12 cellular contexts compared by ENCODE assay signal in genomic region chr11:119115484-119116234, GRCh38. TPM values are rescaled to one million over a fixed set of nuclear protein-coding genes. Genes with fewer than 3 reads are reported as not detected.
DNase-seq lines count a peak whose midpoint lies in the region; ATAC-seq and TF ChIP-seq lines count a peak whose summit lies in the region.
"Had no signal": no experiment of that assay in that cellular context is flagged by ENCODE, and none has a peak within 500 bp of the region (broad histone marks: within the 10 kb centered on the region; RNA-seq: fewer than 3 reads in every experiment).

No MANE protein-coding gene starts in this region.

- H3K9me3 ChIP-seq in lower lobe of right lung, result no peaks in the 10 kb centered on the region
- no peaks in the 10 kb centered on the region for H3K9me3 ChIP-seq in subcutaneous abdominal adipose tissue (ENCODE audit: control insufficient read depth in 5 of 5, low read length in 5 of 5)

- no peaks in the 10 kb centered on the region for H3K9me3 Mint-ChIP-seq in activated CD4-positive, alpha-beta T cell treated with anti-CD3 and anti-CD28 coated beads for 36 hours (ENCODE audit: low read depth)
- no peaks in the 10 kb centered on the region for H3K9me3 Mint-ChIP-seq in activated naive CD8-positive, alpha-beta T cell treated with anti-CD3 and anti-CD28 coated beads, Interleukin-2, amount 10 ng/mL, durations not matched to agents 7 days and 5 days

- H3K36me3 ChIP-seq in lower lobe of right lung (peaks cover 63% of the 10 kb centered on the region), subcutaneous abdominal adipose tissue (ENCODE audit: control insufficient read depth in 5 of 5, insufficient read depth in 5 of 5, low read length in 5 of 5) (peaks cover 6 to 67% (median 51%) of the 10 kb centered on the region in 5 donors)

- H3K4me3 Mint-ChIP-seq in activated CD4-positive, alpha-beta T cell treated with anti-CD3 and anti-CD28 coated beads for 36 hours, result peak overlapping the region; percentile 59
- H3K4me3 Mint-ChIP-seq in activated naive CD8-positive, alpha-beta T cell treated with anti-CD3 and anti-CD28 coated beads, Interleukin-2, amount 10 ng/mL, durations not matched to agents 7 days and 5 days, result peak overlapping the region; percentile 82

- H3K4me3 ChIP-seq in lower lobe of right lung (peak overlapping the region; percentile 23), subcutaneous abdominal adipose tissue (ENCODE audit: low read depth in 1 of 5, low read length in 5 of 5) (peak overlapping the region in 3 of 5 donors; percentile 17 to 31 (median 22))

- ATAC-seq in activated CD4-positive, alpha-beta T cell treated with anti-CD3 and anti-CD28 coated beads for 36 hours, result peak; percentile 84
- ATAC-seq in activated naive CD8-positive, alpha-beta T cell treated with anti-CD3 and anti-CD28 coated beads, Interleukin-2, amount 10 ng/mL, durations not matched to agents 7 days and 5 days (ENCODE audit: low read depth), result peak; percentile 83
- ATAC-seq in lower lobe of right lung, result peak; percentile 59 to 79

- H3K36me3 Mint-ChIP-seq in activated CD4-positive, alpha-beta T cell treated with anti-CD3 and anti-CD28 coated beads for 36 hours (ENCODE audit: low read depth), result peaks cover 45% of the 10 kb centered on the region
- peaks cover 36% of the 10 kb centered on the region for H3K36me3 Mint-ChIP-seq in activated naive CD8-positive, alpha-beta T cell treated with anti-CD3 and anti-CD28 coated beads, Interleukin-2, amount 10 ng/mL, durations not matched to agents 7 days and 5 days

- H3K27ac Mint-ChIP-seq in activated CD4-positive, alpha-beta T cell treated with anti-CD3 and anti-CD28 coated beads for 36 hours, result peak overlapping the region; percentile 95
- peak overlapping the region; percentile 96 for H3K27ac Mint-ChIP-seq in activated naive CD8-positive, alpha-beta T cell treated with anti-CD3 and anti-CD28 coated beads, Interleukin-2, amount 10 ng/mL, durations not matched to agents 7 days and 5 days

- POLR2A ChIA-PET in activated CD4-positive, alpha-beta T cell treated with anti-CD3 and anti-CD28 coated beads for 36 hours (lab: Charles Lee), result interaction anchor here (1.0 to 1.2 kb wide), 2 partner anchors 20 to 21 kb away, joined by 3 read pairs; a partner anchor contains a TSS
- POLR2A ChIA-PET in activated naive CD8-positive, alpha-beta T cell treated with anti-CD3 and anti-CD28 coated beads, Interleukin-2, amount 10 ng/mL, durations not matched to agents 7 days and 5 days (lab: Charles Lee), result interaction anchor here (0.8 to 1.6 kb wide), 9 partner anchors 9 to 97 kb away, joined by 3 to 18 read pairs (median 7); partner anchors contain the start of genes C2CD2L, CBL, DPAGT1 and NLRX1

- intact Hi-C loops in activated CD4-positive, alpha-beta T cell treated with anti-CD3 and anti-CD28 coated beads for 36 hours (cut with DNase I, micrococcal nuclease), result no loop called here
- intact Hi-C loops in lower lobe of right lung (cut with DNase I), result no loop called here

- H3K4me1 ChIP-seq in lower lobe of right lung (peaks cover 4% of the 10 kb centered on the region), subcutaneous abdominal adipose tissue (ENCODE audit: control insufficient read depth in 5 of 5, insufficient read depth in 5 of 5, low read length in 5 of 5) (peaks cover 1 to 32% (median 11%) of the 10 kb centered on the region in 5 donors)

- H3K9ac ChIP-seq in subcutaneous abdominal adipose tissue (ENCODE audit: low read length in 5 of 5), result peak overlapping the region in 1 of 5 donors; percentile 48

- no peaks in the 10 kb centered on the region for H3K27me3 ChIP-seq in lower lobe of right lung (ENCODE audit: low read depth)
- H3K27me3 ChIP-seq in subcutaneous abdominal adipose tissue (ENCODE audit: control insufficient read depth in 5 of 5, insufficient read depth in 4 of 5, low read length in 5 of 5), result no peaks in the 10 kb centered on the region

- TF ChIP-seq CTCF in lower lobe of right lung (IDR thresholded peaks at IDR 0.05), result no peak

- H3K27me3 Mint-ChIP-seq in activated CD4-positive, alpha-beta T cell treated with anti-CD3 and anti-CD28 coated beads for 36 hours, result no peaks in the 10 kb centered on the region
- no peaks in the 10 kb centered on the region for H3K27me3 Mint-ChIP-seq in activated naive CD8-positive, alpha-beta T cell treated with anti-CD3 and anti-CD28 coated beads, Interleukin-2, amount 10 ng/mL, durations not matched to agents 7 days and 5 days

- peak; percentile 35 for DNase-seq in activated CD4-positive, alpha-beta T cell treated with anti-CD3 and anti-CD28 coated beads for 36 hours
- no peak for DNase-seq in activated CD4-positive, alpha-beta T cell treated with anti-CD3 and anti-CD28 coated beads, Interleukin-2, amount 50 U/mL, for 4 hours
- DNase-seq in activated naive CD8-positive, alpha-beta T cell treated with anti-CD3 and anti-CD28 coated beads, Interleukin-2, amount 10 ng/mL, durations not matched to agents 7 days and 5 days, result peak; percentile 50
- DNase-seq in lower lobe of right lung (peak; percentile 85), islet precursor cell (no peak), AML-193 (lab: John Stamatoyannopoulos, UW) (no peak)
- no peak for DNase-seq in NK-92 treated with Interleukin-12 subunit alpha and Interleukin-12 subunit beta, amount 100 ng/mL, for 24 hours (lab: John Stamatoyannopoulos, UW)
- DNase-seq: activated effector memory CD4-positive, alpha-beta T cell treated with Interleukin-2 at 50 U/mL for 16 hours; mesenchymal stem cell had no signal

- CTCF ChIA-PET in activated CD4-positive, alpha-beta T cell treated with anti-CD3 and anti-CD28 coated beads for 36 hours (lab: Charles Lee), result interaction anchor here (0.8 to 1.4 kb wide), 6 partner anchors 9 to 208 kb away, joined by 3 to 5 read pairs (median 4); partner anchors contain the start of genes ABCG4 and C2CD2L

- peak overlapping the region; percentile 68 for H3K27ac ChIP-seq in lower lobe of right lung
- no peak overlapping the region for H3K27ac ChIP-seq in subcutaneous abdominal adipose tissue (ENCODE audit: low read depth, low read length)
- H3K27ac ChIP-seq: 22Rv1 had no signal

- peaks cover 27% of the 10 kb centered on the region for H3K4me1 Mint-ChIP-seq in activated CD4-positive, alpha-beta T cell treated with anti-CD3 and anti-CD28 coated beads for 36 hours
- peaks cover 22% of the 10 kb centered on the region for H3K4me1 Mint-ChIP-seq in activated naive CD8-positive, alpha-beta T cell treated with anti-CD3 and anti-CD28 coated beads, Interleukin-2, amount 10 ng/mL, durations not matched to agents 7 days and 5 days

RNA-seq across cellular contexts. Expression of gene HINFP, which starts 5.7 kb away (rescaled TPM):
- 10 to 100 TPM; 24.0 to 27.2 TPM for total RNA-seq in activated CD4-positive, alpha-beta T cell treated with anti-CD3 and anti-CD28 coated beads for 36 hours
- total RNA-seq in activated naive CD8-positive, alpha-beta T cell treated with anti-CD3 and anti-CD28 coated beads, Interleukin-2, amount 10 ng/mL, durations not matched to agents 7 days and 5 days, result 10 to 100 TPM; 52.4 to 52.6 TPM
- 31.0 TPM for total RNA-seq in lower lobe of right lung

RNA-seq across cellular contexts. Expression of gene C2CD2L, which starts 8.5 kb away (rescaled TPM):
- 10 to 100 TPM; 15.9 to 16.3 TPM for total RNA-seq in activated CD4-positive, alpha-beta T cell treated with anti-CD3 and anti-CD28 coated beads for 36 hours
- total RNA-seq in activated naive CD8-positive, alpha-beta T cell treated with anti-CD3 and anti-CD28 coated beads, Interleukin-2, amount 10 ng/mL, durations not matched to agents 7 days and 5 days, result 10 to 100 TPM; 32.2 to 32.6 TPM
- 16.5 TPM for total RNA-seq in lower lobe of right lung

RNA-seq across cellular contexts. Expression of gene DPAGT1, which starts 14.0 kb away (rescaled TPM):
- 10 to 100 TPM; 57.8 to 73.5 TPM for total RNA-seq in activated CD4-positive, alpha-beta T cell treated with anti-CD3 and anti-CD28 coated beads for 36 hours
- total RNA-seq in activated naive CD8-positive, alpha-beta T cell treated with anti-CD3 and anti-CD28 coated beads, Interleukin-2, amount 10 ng/mL, durations not matched to agents 7 days and 5 days, result 10 to 100 TPM; 43.2 to 56.1 TPM
- 40.6 TPM for total RNA-seq in lower lobe of right lung

RNA-seq across cellular contexts. Expression of gene HMBS, which starts 31.0 kb away (rescaled TPM):
- 10 to 100 TPM; 39.8 to 41.8 TPM for total RNA-seq in activated CD4-positive, alpha-beta T cell treated with anti-CD3 and anti-CD28 coated beads for 36 hours
- 10 to 100 TPM; 18.0 to 18.8 TPM for total RNA-seq in activated naive CD8-positive, alpha-beta T cell treated with anti-CD3 and anti-CD28 coated beads, Interleukin-2, amount 10 ng/mL, durations not matched to agents 7 days and 5 days
- 16.7 TPM for total RNA-seq in lower lobe of right lung

RNA-seq across cellular contexts. Expression of gene ABCG4, which starts 33.2 kb away (rescaled TPM):
- total RNA-seq in activated CD4-positive, alpha-beta T cell treated with anti-CD3 and anti-CD28 coated beads for 36 hours, result not detected
- total RNA-seq in activated naive CD8-positive, alpha-beta T cell treated with anti-CD3 and anti-CD28 coated beads, Interleukin-2, amount 10 ng/mL, durations not matched to agents 7 days and 5 days, result not detected
- 0.15 TPM for total RNA-seq in lower lobe of right lung
- total RNA-seq: epithelial cell of proximal tubule had no signal

Comparison
In these comparisons a context has a peak if more than half of its experiments do, and no peak if none do; other contexts are left out.
1. DNase-seq: peak in activated CD4-positive, alpha-beta T cell treated with anti-CD3 and anti-CD28 coated beads for 36 hours (single experiment), activated naive CD8-positive, alpha-beta T cell treated with anti-CD3 and anti-CD28 coated beads, Interleukin-2, amount 10 ng/mL, durations not matched to agents 7 days and 5 days (single experiment) and lower lobe of right lung (single experiment); none in activated CD4-positive, alpha-beta T cell treated with anti-CD3 and anti-CD28 coated beads, Interleukin-2, amount 50 U/mL, for 4 hours (0 of 2), islet precursor cell (single experiment), NK-92 treated with Interleukin-12 subunit alpha and Interleukin-12 subunit beta, amount 100 ng/mL, for 24 hours (single experiment) and AML-193 (0 of 2).
2. Peak in every context shown above with its lines, with median percentiles within 50 percentile points of each other: ATAC-seq.